8 cellular contexts compared by ENCODE assay signal in the genomic region with DNA sequence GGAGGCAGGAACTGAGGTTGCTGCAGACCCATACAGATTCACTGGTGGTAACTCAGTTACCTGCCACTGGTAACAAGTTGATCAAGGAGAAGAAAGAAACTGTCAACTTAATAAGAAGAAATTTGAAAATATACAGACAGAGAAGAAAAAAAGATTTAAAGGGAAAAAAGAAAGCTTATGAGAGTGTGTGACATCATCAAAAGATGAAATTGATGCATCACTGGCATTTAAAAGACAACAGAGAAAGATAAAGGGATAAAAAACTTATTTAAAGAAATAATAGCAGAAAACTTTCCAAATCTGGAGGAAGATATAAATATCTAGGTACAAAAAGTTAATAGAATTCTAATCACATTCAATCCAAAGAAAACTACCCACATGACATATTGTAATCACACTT.
"Had no signal": no experiment of that assay in that cellular context is flagged by ENCODE, and none has a peak within 500 bp of the region (broad histone marks: within the 10 kb centered on the region; RNA-seq: fewer than 3 reads in every experiment).

No MANE protein-coding gene starts in this region.

- FAIRE-seq: G401.6, GM12878, GM12891, GM12892, GM18507, GM19239 had no signal

- ATAC-seq: GM12878 had no signal

- H3K4me3 ChIP-seq: GM12878 had no signal

- DNase-seq: GDM1, GF-D8 had no signal
